In genomic region chr6:139748353-139749146, GRCh38 we compare ENCODE assay signal across 16 cellular contexts.
DNase-seq lines count a peak whose midpoint lies in the region; ATAC-seq and TF ChIP-seq lines count a peak whose summit lies in the region.
"Had no signal": no experiment of that assay in that cellular context is flagged by ENCODE, and none has a peak within 500 bp of the region (broad histone marks: within the 10 kb centered on the region; RNA-seq: fewer than 3 reads in every experiment).

No MANE protein-coding gene starts in this region.

- no peaks in the 10 kb centered on the region for H3K9me3 ChIP-seq in SK-N-MC (ENCODE audit: low read depth, low read length)
- H3K9me3 ChIP-seq: psoas muscle had no signal

- intact Hi-C loops in left ventricle myocardium superior (cut with micrococcal nuclease) (no loop called here), Calu3 (cut with micrococcal nuclease; ENCODE audit: unreplicated experiment) (no loop called here)

- H3K4me3 Mint-ChIP-seq in Calu3 (ENCODE audit: low read depth, unreplicated experiment): no peak overlapping the region
- H3K4me3 Mint-ChIP-seq: B cell; brain; stimulated activated memory B cell treated with anti-CD40 and anti-IgM and Interleukin-4, amounts not matched to agents 10 μg/mL and 1 μg/mL and 100 μg/mL, for 72 hours; T-cell had no signal

- H3K9me3 Mint-ChIP-seq in Calu3 (ENCODE audit: low read depth, unreplicated experiment): no peaks in the 10 kb centered on the region
- H3K9me3 Mint-ChIP-seq: brain; stimulated activated memory B cell treated with anti-CD40 and anti-IgM and Interleukin-4, amounts not matched to agents 10 μg/mL and 1 μg/mL and 100 μg/mL, for 72 hours; T-cell had no signal

- no peak overlapping the region for H3K9ac ChIP-seq in SK-N-MC (ENCODE audit: insufficient read length)

- H3K27me3 Mint-ChIP-seq in Calu3 (ENCODE audit: unreplicated experiment): no peaks in the 10 kb centered on the region
- H3K27me3 Mint-ChIP-seq: B cell; stimulated activated memory B cell treated with anti-CD40 and anti-IgM and Interleukin-4, amounts not matched to agents 10 μg/mL and 1 μg/mL and 100 μg/mL, for 72 hours had no signal

- no peak overlapping the region for H3K27ac Mint-ChIP-seq in Calu3 (ENCODE audit: unreplicated experiment)
- H3K27ac Mint-ChIP-seq: B cell; stimulated activated memory B cell treated with anti-CD40 and anti-IgM and Interleukin-4, amounts not matched to agents 10 μg/mL and 1 μg/mL and 100 μg/mL, for 72 hours; T-cell had no signal

- peak overlapping the region; percentile 30; the same call in 1 of the 2 replicates for H3K27ac ChIP-seq in SK-N-MC
- H3K27ac ChIP-seq: psoas muscle had no signal

- H3K36me3 Mint-ChIP-seq in Calu3 (ENCODE audit: insufficient read depth, unreplicated experiment): no peaks in the 10 kb centered on the region
- H3K36me3 Mint-ChIP-seq: brain; stimulated activated memory B cell treated with anti-CD40 and anti-IgM and Interleukin-4, amounts not matched to agents 10 μg/mL and 1 μg/mL and 100 μg/mL, for 72 hours; T-cell had no signal

- no peaks in the 10 kb centered on the region for H3K36me3 ChIP-seq in SK-N-MC (ENCODE audit: insufficient read depth, low read length)

- H3K4me1 Mint-ChIP-seq in Calu3 (ENCODE audit: low read depth, unreplicated experiment): peaks cover 23% of the 10 kb centered on the region
- H3K4me1 Mint-ChIP-seq: B cell; stimulated activated memory B cell treated with anti-CD40 and anti-IgM and Interleukin-4, amounts not matched to agents 10 μg/mL and 1 μg/mL and 100 μg/mL, for 72 hours; T-cell had no signal

- DNase-seq in ELF-1 (ENCODE audit: low read depth, low spot score) (peak; percentile 31), SK-N-MC (ENCODE audit: low read depth, low spot score) (no peak), left ventricle myocardium superior (no peak), omental fat pad (ENCODE audit: low spot score) (no peak), Calu3 (no peak), hippocampal formation (lab: John Stamatoyannopoulos, UW) (no peak)
- DNase-seq in activated CD4-positive, alpha-beta T cell treated with anti-CD3 and anti-CD28 coated beads, Interleukin-2, amount 50 U/mL, for 48 hours: no peak
- DNase-seq: DMS79 treated with DMSO at 0.1 percent for 48 hours; NCI-H2171; psoas muscle; stimulated activated CD4-positive, alpha-beta T cell treated with anti-CD3 and anti-CD28 coated beads, Interleukin-4, amount 100 ng/mL, for 24 hours; T-cell had no signal

- CTCF ChIA-PET in Calu3 (lab: Charles Lee): no interaction called here

- TF ChIP-seq CTCF in omental fat pad (IDR thresholded peaks at IDR 0.05) (no peak), Calu3 (IDR thresholded peaks at IDR 0.05; ENCODE audit: unreplicated experiment) (no peak)

- no peak overlapping the region for H3K4me3 ChIP-seq in SK-N-MC
- H3K4me3 ChIP-seq: psoas muscle had no signal

- no TSS peak for BruUV-seq in Calu3 (replicated peaks; lab: Mats Ljungman, UMichigan)

- ATAC-seq in left ventricle myocardium superior (peak; percentile 57), omental fat pad (ENCODE audit: low FRiP score) (peak; percentile 46), GM19351 (IDR thresholded peaks at IDR 0.05; ENCODE audit: unreplicated experiment) (no peak)
- ATAC-seq: psoas muscle; stimulated activated memory B cell treated with anti-CD40 and anti-IgM and Interleukin-4, amounts not matched to agents 10 μg/mL and 1 μg/mL and 100 μg/mL, for 72 hours; T-cell had no signal
